In the genomic region with DNA sequence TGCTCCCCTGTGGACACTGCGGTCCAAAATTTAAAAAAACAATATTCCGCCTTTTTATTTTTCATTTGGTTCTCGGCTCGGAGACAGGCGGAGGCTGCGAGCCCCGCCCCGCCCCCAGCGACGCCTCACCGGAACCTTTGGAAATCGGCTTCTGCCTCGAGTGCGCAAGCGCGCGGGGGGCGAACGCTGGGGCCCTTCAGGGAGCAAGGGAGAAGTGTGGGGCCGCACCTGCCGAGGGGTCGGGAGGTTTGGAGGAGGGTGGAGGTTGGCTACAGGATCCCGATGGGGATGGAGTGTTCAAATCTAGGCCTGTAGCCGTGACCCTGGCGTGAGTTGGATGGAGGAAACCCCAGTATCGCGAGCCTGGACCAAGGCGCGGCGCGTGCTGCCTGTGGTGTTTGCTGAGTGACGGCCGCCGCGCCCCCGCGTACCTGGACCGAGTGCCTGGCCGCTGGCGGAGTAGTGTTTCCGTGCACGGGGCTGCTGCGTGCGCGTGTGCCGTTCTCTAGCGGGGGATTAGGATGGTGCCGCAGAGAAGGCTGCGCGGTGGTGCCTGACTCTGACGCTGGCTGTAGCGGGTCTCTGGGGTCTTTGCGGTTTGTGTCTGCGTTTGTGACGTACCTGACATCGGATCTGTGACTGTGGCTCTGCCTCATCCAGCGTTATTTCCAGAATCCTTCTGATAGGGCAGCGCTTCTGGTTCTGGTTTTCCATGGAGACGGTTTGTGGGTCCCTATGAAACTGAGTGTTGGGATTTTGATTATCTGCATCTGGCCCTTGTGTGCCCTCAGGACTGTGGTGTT, we compare ENCODE assay signal across 8 cellular contexts.
A peak's percentile ranks its signal among the peaks of the same experiment; 100 is the strongest.
DNase-seq lines count a peak whose midpoint lies in the region; ATAC-seq and TF ChIP-seq lines count a peak whose summit lies in the region.

No MANE protein-coding gene starts in this region.

- ATAC-seq in HG03378 (IDR thresholded peaks at IDR 0.05; ENCODE audit: unreplicated experiment) = peak; percentile 62

- peaks cover 13% of the 10 kb centered on the region for H3K4me1 ChIP-seq in mucosa of stomach (ENCODE audit: control insufficient read depth, insufficient read depth, low read length)

- TF ChIP-seq POLR2A in GM19193 (IDR thresholded peaks at IDR 0.05; ENCODE audit: extremely low read depth, insufficient read depth, insufficient read length) (peak; percentile 64), erythroblast (IDR thresholded peaks at IDR 0.05; ENCODE audit: low read length) (no peak)

- H3K9me3 ChIP-seq in mucosa of stomach (ENCODE audit: control insufficient read depth, low read length) = no peaks in the 10 kb centered on the region

- no peaks in the 10 kb centered on the region for H3K27me3 ChIP-seq in mucosa of stomach (ENCODE audit: control insufficient read depth, insufficient read depth, low read length)

- peak overlapping the region; percentile 88 for H3K9ac ChIP-seq in mucosa of stomach (ENCODE audit: low read length)

- no peaks in the 10 kb centered on the region for H3K36me3 ChIP-seq in mucosa of stomach (ENCODE audit: control insufficient read depth, insufficient read depth, low read length)

- peak overlapping the region; percentile 90 for H3K4me3 ChIP-seq in mucosa of stomach (ENCODE audit: low read length)

- DNase-seq in Ammon's horn (ENCODE audit: low spot score) = peak; percentile 85
- DNase-seq in NCI-H82 treated with DMSO at 0.1 percent for 48 hours (lab: John Stamatoyannopoulos, UW; ENCODE audit: unreplicated experiment) = peak; percentile 78
- DNase-seq in activated T-cell treated with anti-CD3 and anti-CD28 coated beads for 48 hours (ENCODE audit: low read depth) = peak; percentile 82
- DNase-seq in erythroblast (lab: John Stamatoyannopoulos, UW) = peak; percentile 85 to 87
- peak; percentile 90 for DNase-seq in stimulated activated CD8-positive, alpha-beta memory T cell treated with anti-CD3 and anti-CD28 coated beads, Interleukin-4, amount 100 ng/mL, for 48 hours

Comparison
In these comparisons a context has a peak if more than half of its experiments do, and no peak if none do; other contexts are left out.
1. Peak in every context shown above with its lines: DNase-seq, ATAC-seq and H3K4me3 ChIP-seq.